Comparison of ENCODE assay signal across 18 cellular contexts in genomic region chr4:167031534-167032156, GRCh38.
DNase-seq lines count a peak whose midpoint lies in the region; ATAC-seq, FAIRE-seq and TF ChIP-seq lines count a peak whose summit lies in the region.
"Had no signal": no experiment of that assay in that cellular context is flagged by ENCODE, and none has a peak within 500 bp of the region (broad histone marks: within the 10 kb centered on the region; RNA-seq: fewer than 3 reads in every experiment).

No MANE protein-coding gene starts in this region.

- no peak overlapping the region for H3K9ac ChIP-seq in IMR-90 (ENCODE audit: low read depth, low read length)
- no peak overlapping the region for H3K9ac ChIP-seq in GM12878 (ENCODE audit: control insufficient read depth, insufficient read depth, low read length)

- H2AK5ac ChIP-seq in IMR-90 (ENCODE audit: low read depth, low read length): no peak overlapping the region

- no peak overlapping the region for H2BK20ac ChIP-seq in IMR-90 (ENCODE audit: low read depth, low read length)

- H2AK9ac ChIP-seq in IMR-90 (replicated peaks; ENCODE audit: low read depth, low read length, poor library complexity): no peak overlapping the region

- no peak overlapping the region for H3K4me2 ChIP-seq in IMR-90 (ENCODE audit: low read depth, low read length)
- H3K4me2 ChIP-seq in GM12878 (ENCODE audit: control insufficient read depth, insufficient read depth): no peak overlapping the region
- H3K4me2 ChIP-seq: PC-9 had no signal

- H3K27ac ChIP-seq in IMR-90 (ENCODE audit: insufficient read depth, low read length) (no peak overlapping the region), GM12878 (ENCODE audit: control insufficient read depth, insufficient read depth) (no peak overlapping the region)
- H3K27ac ChIP-seq: cardiac muscle cell, PC-9, right atrium auricular region had no signal

- H2BK120ac ChIP-seq in IMR-90 (ENCODE audit: low read depth, low read length): no peak overlapping the region

- no peaks in the 10 kb centered on the region for H3K79me2 ChIP-seq in GM12878 (ENCODE audit: control insufficient read depth, insufficient read depth, low read length)

- no peak overlapping the region for H2BK15ac ChIP-seq in IMR-90 (ENCODE audit: low read depth, low read length)

- in situ Hi-C loops in IMR-90 (cut with MboI; ENCODE audit: low sequenced_read_pairs): no loop called here
- in situ Hi-C loops in GM12878 (cut with MboI): no loop called here

- no CpG with 5 or more reads among the region's 3 CpGs for WGBS in IMR-90 (ENCODE audit: extremely low coverage in 2 of 2, insufficient read length in 1 of 2), 2 experiments
- WGBS in GM12878 (ENCODE audit: insufficient coverage, insufficient replicate concordance, low lambda C conversion rate, missing lambda C conversion rate): 56% methylated on average over 3 of the region's 3 CpGs

- no peaks in the 10 kb centered on the region for H3K9me3 ChIP-seq in IMR-90 (ENCODE audit: control insufficient read depth, insufficient read depth, low read length)
- H3K9me3 ChIP-seq in GM12878 (replicated peaks; ENCODE audit: control insufficient read depth, insufficient read depth, low read length): no peaks in the 10 kb centered on the region
- H3K9me3 ChIP-seq: right atrium auricular region had no signal

- no peaks in the 10 kb centered on the region for H3K27me3 ChIP-seq in IMR-90 (ENCODE audit: control insufficient read depth, insufficient read depth, low read length)
- H3K27me3 ChIP-seq in GM12878 (replicated peaks in 1 of 2; ENCODE audit: control insufficient read depth in 2 of 2, insufficient read depth in 2 of 2, low read length in 1 of 2): no peaks in the 10 kb centered on the region
- H3K27me3 ChIP-seq: cardiac muscle cell, right atrium auricular region had no signal

- SMC1A ChIA-PET in GM12878 (lab: Charles Lee; ENCODE audit: uncharacterized antibody, unreplicated experiment): interaction anchor here (6.1 kb wide), 1 partner anchor 7 kb away, joined by 32 read pairs; no protein-coding TSS in a partner anchor

- no peak overlapping the region for H4K91ac ChIP-seq in IMR-90 (ENCODE audit: insufficient read depth, low read depth, low read length)

- peak; percentile 47 for FAIRE-seq in GM12878 (lab: Jason Lieb, UNC)

- H4K20me1 ChIP-seq in IMR-90 (ENCODE audit: insufficient read depth, low read length): no peaks in the 10 kb centered on the region
- no peaks in the 10 kb centered on the region for H4K20me1 ChIP-seq in GM12878 (ENCODE audit: control insufficient read depth, insufficient read depth)

- dilution Hi-C loops in IMR-90 (cut with HindIII; ENCODE audit: low sequenced_read_pairs, unreplicated experiment): no loop called here

- intact Hi-C loops in IMR-90 (cut with micrococcal nuclease) (no loop called here), GM12878 (cut with micrococcal nuclease; ENCODE audit: unreplicated experiment) (no loop called here)

- H2AFZ ChIP-seq in IMR-90 (replicated peaks; ENCODE audit: low read length, poor library complexity) (no peak overlapping the region), GM12878 (ENCODE audit: control insufficient read depth, low read depth, low read length) (no peak overlapping the region)
- H2AFZ ChIP-seq: PC-9 had no signal

- no peaks in the 10 kb centered on the region for H3K9me1 ChIP-seq in IMR-90 (ENCODE audit: insufficient read depth, low read length)

- no peak for TF ChIP-seq RAD21 in IMR-90 (IDR thresholded peaks at IDR 0.05; ENCODE audit: low read length)
- no peak for TF ChIP-seq RAD21 in GM12878 (IDR thresholded peaks at IDR 0.05; ENCODE audit: insufficient read depth, low read depth, low read length)

- POLR2A ChIA-PET in IMR-90 (lab: Charles Lee; ENCODE audit: unreplicated experiment) (no interaction called here), GM12878 (lab: Charles Lee) (no interaction called here)

- no peak overlapping the region for H3K4ac ChIP-seq in IMR-90 (ENCODE audit: low read depth, low read length)

- H3K18ac ChIP-seq in IMR-90 (ENCODE audit: low read depth, low read length): no peak overlapping the region

- no peaks in the 10 kb centered on the region for H3K36me3 ChIP-seq in IMR-90 (ENCODE audit: control insufficient read depth, insufficient read depth, low read length)
- H3K36me3 ChIP-seq in GM12878 (ENCODE audit: control insufficient read depth in 2 of 2, insufficient read depth in 2 of 2, low read length in 1 of 2): no peaks in the 10 kb centered on the region
- H3K36me3 ChIP-seq: cardiac muscle cell, right atrium auricular region had no signal

- H3K4me1 ChIP-seq in IMR-90 (ENCODE audit: control insufficient read depth, insufficient read depth, low read length): no peaks in the 10 kb centered on the region
- no peaks in the 10 kb centered on the region for H3K4me1 ChIP-seq in GM12878 (ENCODE audit: control insufficient read depth, insufficient read depth, low read length)
- H3K4me1 ChIP-seq: right atrium auricular region had no signal

- H3K56ac ChIP-seq in IMR-90 (ENCODE audit: extremely low read depth, insufficient read depth, low read length): no peak overlapping the region

- no peak overlapping the region for H2BK5ac ChIP-seq in IMR-90 (ENCODE audit: low read depth, low read length, poor library complexity, severe bottlenecking)

- no peak; the same call in 1 of the 2 replicates for ATAC-seq in IMR-90 (ENCODE audit: low read depth)
- no peak for ATAC-seq in GM12878
- ATAC-seq in HG03342 (IDR thresholded peaks at IDR 0.05; ENCODE audit: unreplicated experiment): no peak
- ATAC-seq in HG03280 (IDR thresholded peaks at IDR 0.05; ENCODE audit: unreplicated experiment): no peak
- ATAC-seq in HG02763 (IDR thresholded peaks at IDR 0.05; ENCODE audit: unreplicated experiment): no peak
- ATAC-seq: stimulated activated naive CD8-positive, alpha-beta T cell treated with anti-CD3 and anti-CD28 coated beads, Interleukin-15, Interleukin-2, amounts not matched to agents 100 U/mL and 50 U/mL, for 24 hours had no signal

- TF ChIP-seq CTCF in IMR-90 (conservative IDR thresholded peaks at IDR 0.05; ENCODE audit: low read depth, low read length) (no peak), GM12878 (IDR thresholded peaks at IDR 0.05 in 2 of 3, conservative IDR thresholded peaks at IDR 0.05 in 1 of 3; ENCODE audit: control insufficient read depth in 2 of 3, extremely low read depth in 1 of 3, insufficient read depth in 1 of 3, low read depth in 3 of 3, low read length in 3 of 3) (no peak), fibroblast of villous mesenchyme (IDR thresholded peaks at IDR 0.05; ENCODE audit: insufficient read depth, low read depth, low read length) (no peak)

- TF ChIP-seq POLR2A in IMR-90 (IDR thresholded peaks at IDR 0.05; ENCODE audit: low read depth, low read length) (no peak), GM12878 (IDR thresholded peaks at IDR 0.05; ENCODE audit: low read depth, low read length) (no peak)

- CTCF ChIA-PET in IMR-90 (lab: Yijun Ruan, JAX): interaction anchor here (1.2 kb wide), 1 partner anchor 10 kb away, joined by 3 read pairs; no protein-coding TSS in a partner anchor
- CTCF ChIA-PET in GM12878 (lab: Yijun Ruan, JAX): interaction anchor here (1.2 to 2.5 kb wide), 2 partner anchors 9 to 10 kb away, joined by 8 to 11 read pairs; no protein-coding TSS in a partner anchor

- H3K79me1 ChIP-seq in IMR-90 (ENCODE audit: low read depth in 1 of 2, low read length in 2 of 2): no peaks in the 10 kb centered on the region

- RAD21 ChIA-PET in GM12878 (lab: Charles Lee; ENCODE audit: unreplicated experiment): interaction anchor here (0.9 kb wide), 1 partner anchor 9 kb away, joined by 3 read pairs; no protein-coding TSS in a partner anchor

- DNase-seq in A172 (ENCODE audit: low spot score) (peak; percentile 23), IMR-90 (peak; percentile 5), GM12878 (ENCODE audit: low read depth, low spot score) (no peak), fibroblast of villous mesenchyme (ENCODE audit: low read depth) (peak; percentile 53), OCI-M1 (lab: John Stamatoyannopoulos, UW) (no peak)
- DNase-seq: activated T-cell treated with anti-CD3 and anti-CD28 coated beads, Interleukin-2, amount 50 U/mL, for 48 hours; C1 segment of cervical spinal cord; Kasumi-1; NCI-H1105 treated with DMSO at 0.1 percent for 48 hours; NCI-H774; occipital lobe; PC-9; stimulated activated naive CD8-positive, alpha-beta T cell treated with anti-CD3 and anti-CD28 coated beads, Interleukin-15, Interleukin-2, amounts not matched to agents 100 U/mL and 50 U/mL, for 24 hours had no signal

- H3K23ac ChIP-seq in IMR-90 (ENCODE audit: low read depth, low read length): no peak overlapping the region

- no peak overlapping the region for H3K14ac ChIP-seq in IMR-90 (replicated peaks; ENCODE audit: low read depth, low read length)

- no peak overlapping the region for H4K8ac ChIP-seq in IMR-90 (ENCODE audit: low read depth in 2 of 2, low read length in 2 of 2)

- H4K5ac ChIP-seq in IMR-90 (ENCODE audit: low read depth, low read length): no peak overlapping the region

- TF ChIP-seq EP300 in GM12878 (IDR thresholded peaks at IDR 0.05; ENCODE audit: borderline replicate concordance in 1 of 2, control insufficient read depth in 1 of 2, low read depth in 2 of 2, low read length in 2 of 2): no peak

- no peak overlapping the region for H3K4me3 ChIP-seq in IMR-90 (ENCODE audit: insufficient read depth, low read depth, low read length)
- H3K4me3 ChIP-seq in GM12878: no peak overlapping the region
- no peak overlapping the region for H3K4me3 ChIP-seq in fibroblast of villous mesenchyme (ENCODE audit: low read depth, low read length)
- H3K4me3 ChIP-seq: cardiac muscle cell, PC-9, right atrium auricular region had no signal

- BruUV-seq in IMR-90 (replicated peaks; lab: Mats Ljungman, UMichigan) (no TSS peak), GM12878 (replicated peaks; lab: Mats Ljungman, UMichigan) (no TSS peak)

TF ChIP-seq in IMR-90, 13 proteins besides CTCF, POLR2A, EP300 and RAD21 (continues in another document):
- no peak for TF ChIP-seq MAZ (IDR thresholded peaks at IDR 0.05; ENCODE audit: borderline replicate concordance, low read depth, low read length)
- no peak for TF ChIP-seq SMC3 (IDR thresholded peaks at IDR 0.05; ENCODE audit: low read depth, low read length)

TF ChIP-seq in GM12878, 131 proteins besides CTCF, POLR2A, EP300 and RAD21 (continues in another document):
- TF ChIP-seq ZNF384 (IDR thresholded peaks at IDR 0.05; ENCODE audit: borderline replicate concordance, low read depth, low read length) (no peak), USF1 (IDR thresholded peaks at IDR 0.05; ENCODE audit: borderline replicate concordance, extremely low read length, insufficient read depth, low read depth, low read length) (no peak), IRF4 (IDR thresholded peaks at IDR 0.05; ENCODE audit: low read depth, low read length) (no peak), RCOR1 (conservative IDR thresholded peaks at IDR 0.05; ENCODE audit: low read depth, low read length) (no peak), MYC (IDR thresholded peaks at IDR 0.05; ENCODE audit: insufficient read depth, insufficient read length, insufficient replicate concordance, low read length, severe bottlenecking) (no peak)

Comparison
In these comparisons a context has a peak if more than half of its experiments do, and no peak if none do; other contexts are left out.
1. DNase-seq: peak in A172 (single experiment), IMR-90 (single experiment) and fibroblast of villous mesenchyme (single experiment); none in GM12878 (single experiment) and OCI-M1 (single experiment).